Comparison of ENCODE assay signal across 8 cellular contexts in genomic region chrX:123859409-123859827, GRCh38. TPM values are rescaled to one million over a fixed set of nuclear protein-coding genes. Genes with fewer than 3 reads are reported as not detected.
A peak's percentile ranks its signal among the peaks of the same experiment; 100 is the strongest.
DNase-seq lines count a peak whose midpoint lies in the region; ATAC-seq and TF ChIP-seq lines count a peak whose summit lies in the region.

No MANE protein-coding gene starts in this region.

- H3K9me3 ChIP-seq in DOHH2 (ENCODE audit: control insufficient read depth, insufficient read depth, low read length): no peaks in the 10 kb centered on the region
- H3K9me3 ChIP-seq in ovary: no peaks in the 10 kb centered on the region

- no peaks in the 10 kb centered on the region for H3K27me3 Mint-ChIP-seq in activated T-helper 2 cell treated with anti-CD3 and anti-CD28 coated beads, Interferon-gamma antibody, Interleukin-2, Interleukin-4, amounts not matched to agents 10 μg/mL and 5 μg/mL and 100 μg/mL, durations not matched to agents 14 hours and 24 hours and 36 hours (ENCODE audit: low read depth)

- no peaks in the 10 kb centered on the region for H3K9me2 ChIP-seq in DOHH2 (replicated peaks; ENCODE audit: control insufficient read depth, low read length)

- peaks cover 6% of the 10 kb centered on the region for H3K36me3 Mint-ChIP-seq in activated T-helper 2 cell treated with anti-CD3 and anti-CD28 coated beads, Interferon-gamma antibody, Interleukin-2, Interleukin-4, amounts not matched to agents 10 μg/mL and 5 μg/mL and 100 μg/mL, durations not matched to agents 14 hours and 24 hours and 36 hours (ENCODE audit: low read depth)

- no peaks in the 10 kb centered on the region for H4K20me1 ChIP-seq in DOHH2 (ENCODE audit: control insufficient read depth, insufficient read depth, low read depth, low read length)

- peak overlapping the region; percentile 84 for H3K27ac ChIP-seq in DOHH2 (ENCODE audit: low read depth, low read length)
- H3K27ac ChIP-seq in ovary: peak overlapping the region; percentile 94 to 98

- ATAC-seq in HG02588 (IDR thresholded peaks at IDR 0.05; ENCODE audit: unreplicated experiment): peak; percentile 2

- DNase-seq in NCI-H2081 treated with DMSO at 0.1 percent for 48 hours (lab: John Stamatoyannopoulos, UW) (peak; percentile 36), head of caudate nucleus (peak; percentile 49 to 90 (median 76)), ovary (peak; percentile 69 to 83 (median 77)), cerebellar nuclear complex (lab: John Stamatoyannopoulos, UW) (no peak), glomerular visceral epithelial cell (ENCODE audit: extremely low spot score) (no peak)
- no peak for DNase-seq in activated T-helper 2 cell treated with anti-CD3 and anti-CD28 coated beads, Interferon-gamma antibody, Interleukin-2, Interleukin-4, amounts not matched to agents 10 μg/mL and 5 μg/mL and 100 μg/mL, durations not matched to agents 14 hours and 24 hours and 36 hours (ENCODE audit: low spot score)

- H3K27me3 ChIP-seq in DOHH2 (ENCODE audit: control insufficient read depth, low read length) (no peaks in the 10 kb centered on the region), ovary (no peaks in the 10 kb centered on the region)

- H3K79me2 ChIP-seq in DOHH2 (ENCODE audit: control insufficient read depth, low read length): peaks cover 50% of the 10 kb centered on the region

- H3K4me3 Mint-ChIP-seq in activated T-helper 2 cell treated with anti-CD3 and anti-CD28 coated beads, Interferon-gamma antibody, Interleukin-2, Interleukin-4, amounts not matched to agents 10 μg/mL and 5 μg/mL and 100 μg/mL, durations not matched to agents 14 hours and 24 hours and 36 hours (ENCODE audit: low read depth): peak overlapping the region; percentile 84

- TF ChIP-seq CTCF in DOHH2 (IDR thresholded peaks at IDR 0.05; ENCODE audit: low read depth, low read length, poor library complexity, severe bottlenecking): no peak
- TF ChIP-seq CTCF in ovary (IDR thresholded peaks at IDR 0.05): no peak

- no peak for TF ChIP-seq EP300 in ovary (IDR thresholded peaks at IDR 0.05)

- no peak for TF ChIP-seq POLR2A in ovary (IDR thresholded peaks at IDR 0.05)

- peaks cover 7% of the 10 kb centered on the region for H3K4me1 Mint-ChIP-seq in activated T-helper 2 cell treated with anti-CD3 and anti-CD28 coated beads, Interferon-gamma antibody, Interleukin-2, Interleukin-4, amounts not matched to agents 10 μg/mL and 5 μg/mL and 100 μg/mL, durations not matched to agents 14 hours and 24 hours and 36 hours (ENCODE audit: low read depth)

- peak overlapping the region; percentile 81 for H3K4me2 ChIP-seq in DOHH2 (ENCODE audit: low read length)

- H3K4me1 ChIP-seq in DOHH2 (ENCODE audit: control insufficient read depth, low read length): peaks cover 21% of the 10 kb centered on the region
- no peaks in the 10 kb centered on the region for H3K4me1 ChIP-seq in ovary (ENCODE audit: insufficient read depth)

- 14 to 34% (median 33%) methylated on average over 13 of the region's 13 CpGs for WGBS in ovary, 3 donors

- intact Hi-C loops in activated T-helper 2 cell treated with anti-CD3 and anti-CD28 coated beads, Interferon-gamma antibody, Interleukin-2, Interleukin-4, amounts not matched to agents 10 μg/mL and 5 μg/mL and 100 μg/mL, durations not matched to agents 14 hours and 24 hours and 36 hours (cut with micrococcal nuclease): loop anchor here (1.0 to 10.0 kb wide), 3 partner anchors 19 to 485 kb away; partner anchors contain the start of gene SH2D1A
- intact Hi-C loops in head of caudate nucleus (cut with DNase I) (loop anchor here (10.0 kb wide), 1 partner anchor 105 kb away; the partner anchor contains the start of gene STAG2), ovary (cut with DNase I) (no loop called here)

- peak overlapping the region; percentile 84 for H3K27ac Mint-ChIP-seq in activated T-helper 2 cell treated with anti-CD3 and anti-CD28 coated beads, Interferon-gamma antibody, Interleukin-2, Interleukin-4, amounts not matched to agents 10 μg/mL and 5 μg/mL and 100 μg/mL, durations not matched to agents 14 hours and 24 hours and 36 hours

- H3K4me3 ChIP-seq in DOHH2 (ENCODE audit: low read length): peak overlapping the region; percentile 81
- H3K4me3 ChIP-seq in ovary: peak overlapping the region; percentile 72

- H3K36me3 ChIP-seq in DOHH2 (ENCODE audit: control insufficient read depth, low read length): peaks cover 6% of the 10 kb centered on the region; the same call in 1 of the 2 replicates
- no peaks in the 10 kb centered on the region for H3K36me3 ChIP-seq in ovary

- 0 out of 2 replicates have a peak, but pooled peaks cover 2% of the 10 kb centered on the region for H3F3A ChIP-seq in DOHH2 (ENCODE audit: control insufficient read depth, insufficient read depth)

- no peaks in the 10 kb centered on the region for H3K9me3 Mint-ChIP-seq in activated T-helper 2 cell treated with anti-CD3 and anti-CD28 coated beads, Interferon-gamma antibody, Interleukin-2, Interleukin-4, amounts not matched to agents 10 μg/mL and 5 μg/mL and 100 μg/mL, durations not matched to agents 14 hours and 24 hours and 36 hours

RNA-seq across cellular contexts. Expression of gene XIAP, which starts 0.4 kb away (rescaled TPM):
- 32.7 and 33.4 TPM in 2 replicates for total RNA-seq in activated T-helper 2 cell treated with anti-CD3 and anti-CD28 coated beads, Interferon-gamma antibody, Interleukin-2, Interleukin-4, amounts not matched to agents 10 μg/mL and 5 μg/mL and 100 μg/mL, durations not matched to agents 14 hours and 24 hours and 36 hours
- 10 to 100 TPM; 20.0 to 56.0 (median 38.8) TPM for total RNA-seq in ovary
- 10 to 100 TPM; 12.4 to 18.4 TPM for polyA plus RNA-seq in ovary

Comparison
In these comparisons a context has a peak if more than half of its experiments do, and no peak if none do; other contexts are left out.
1. DNase-seq: peak in NCI-H2081 treated with DMSO at 0.1 percent for 48 hours (single experiment), head of caudate nucleus (42 of 42) and ovary (5 of 5); none in activated T-helper 2 cell treated with anti-CD3 and anti-CD28 coated beads, Interferon-gamma antibody, Interleukin-2, Interleukin-4, amounts not matched to agents 10 μg/mL and 5 μg/mL and 100 μg/mL, durations not matched to agents 14 hours and 24 hours and 36 hours (single experiment), cerebellar nuclear complex (0 of 2) and glomerular visceral epithelial cell (single experiment).
2. intact Hi-C loops: an anchor here in activated T-helper 2 cell treated with anti-CD3 and anti-CD28 coated beads, Interferon-gamma antibody, Interleukin-2, Interleukin-4, amounts not matched to agents 10 μg/mL and 5 μg/mL and 100 μg/mL, durations not matched to agents 14 hours and 24 hours and 36 hours (1.0 to 10.0 kb wide) and head of caudate nucleus (10.0 kb wide); none called in ovary.